ENCODE assay signal across 22 cellular contexts in the genomic region with DNA sequence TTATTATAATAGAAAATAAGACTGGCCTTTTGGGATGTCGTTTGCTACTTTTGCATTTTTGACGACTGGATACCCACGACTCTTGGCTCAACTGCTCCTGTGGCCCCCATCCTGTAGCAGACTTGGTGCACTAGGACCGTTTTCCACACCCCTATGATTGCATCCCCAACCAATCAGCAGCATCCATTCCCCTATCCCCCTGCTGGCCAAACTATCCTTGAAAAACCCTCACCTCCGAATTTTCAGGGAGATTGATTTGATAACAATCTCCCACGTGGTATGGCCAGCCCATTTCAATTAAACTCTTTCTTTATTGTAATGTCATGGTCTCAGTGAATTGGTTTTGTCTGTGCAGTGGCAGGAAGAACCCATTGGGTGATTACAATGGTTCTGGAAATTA. TPM values are rescaled to one million over a fixed set of nuclear protein-coding genes. Genes with fewer than 3 reads are reported as not detected.
DNase-seq lines count a peak whose midpoint lies in the region; ATAC-seq, FAIRE-seq and TF ChIP-seq lines count a peak whose summit lies in the region.
"Had no signal": no experiment of that assay in that cellular context is flagged by ENCODE, and none has a peak within 500 bp of the region (broad histone marks: within the 10 kb centered on the region; RNA-seq: fewer than 3 reads in every experiment).

No MANE protein-coding gene starts in this region.

- no peak overlapping the region for H2BK12ac ChIP-seq in H1 (ENCODE audit: low read depth, low read length)

- H4K5ac ChIP-seq in H1 (ENCODE audit: insufficient read length, low read depth, low read length): no peak overlapping the region

- POLR2A ChIA-PET in H1 (lab: Charles Lee; ENCODE audit: partially characterized antibody): no interaction called here

- H3K9me3 Mint-ChIP-seq in neural crest cell: no peaks in the 10 kb centered on the region
- H3K9me3 Mint-ChIP-seq: nephron had no signal

- no peak overlapping the region for H4K8ac ChIP-seq in H1 (ENCODE audit: extremely low read depth, insufficient read depth, low read length)

- no peak overlapping the region for H3K27ac ChIP-seq in H1 (ENCODE audit: low read depth, low read length)
- H3K27ac ChIP-seq in effector memory CD4-positive, alpha-beta T cell (ENCODE audit: insufficient read depth, low read length, poor library complexity, severe bottlenecking): no peak overlapping the region
- H3K27ac ChIP-seq: BLaER1, HL-60, SJSA1 had no signal

- no peak overlapping the region for H3K23ac ChIP-seq in H1 (ENCODE audit: insufficient read length)

- no peak for TF ChIP-seq EP300 in H1 (IDR thresholded peaks at IDR 0.05; ENCODE audit: borderline replicate concordance in 1 of 2, low read depth in 2 of 2, low read length in 2 of 2)

- peak; percentile 8 to 24; a peak in 1 of 4 replicates for TF ChIP-seq RAD21 in H1 (IDR thresholded peaks at IDR 0.05 in 1 of 2, conservative IDR thresholded peaks at IDR 0.05 in 1 of 2; ENCODE audit: low read depth in 2 of 2, low read length in 2 of 2)

- no peak for TF ChIP-seq POLR2A in H1 (IDR thresholded peaks at IDR 0.05; ENCODE audit: control extremely low read depth in 1 of 2, low read depth in 2 of 2, low read length in 2 of 2)

- H2BK20ac ChIP-seq in H1 (ENCODE audit: low read length): no peak overlapping the region

- H3K4me3 Mint-ChIP-seq in neural crest cell: no peak overlapping the region
- H3K4me3 Mint-ChIP-seq: nephron had no signal

- peaks cover 1 to 9% (median 4%) of the 10 kb centered on the region in 4 experiments; a peak in 3 of 7 replicates for H3K4me1 ChIP-seq in H1 (replicated peaks in 1 of 4; ENCODE audit: control insufficient read depth in 3 of 4, insufficient read depth in 4 of 4, low read length in 3 of 4)
- H3K4me1 ChIP-seq in effector memory CD4-positive, alpha-beta T cell (ENCODE audit: control insufficient read depth, insufficient read depth, low read length, poor library complexity, severe bottlenecking): no peaks in the 10 kb centered on the region
- H3K4me1 ChIP-seq: BLaER1, SJSA1 had no signal

- no peak overlapping the region for H3K4me2 ChIP-seq in H1 (ENCODE audit: insufficient read depth in 1 of 2, low read depth in 2 of 2, low read length in 2 of 2)
- H3K4me2 ChIP-seq: BLaER1 had no signal

- FAIRE-seq in H1 (lab: Jason Lieb, UNC): no peak
- FAIRE-seq: endometrium, urothelium cell line had no signal

- H3K36me3 ChIP-seq in H1 (ENCODE audit: control insufficient read depth in 2 of 4, insufficient read depth in 4 of 4, low read length in 3 of 4): no peaks in the 10 kb centered on the region
- H3K36me3 ChIP-seq in effector memory CD4-positive, alpha-beta T cell (ENCODE audit: control insufficient read depth, insufficient read depth, low read length): no peaks in the 10 kb centered on the region
- H3K36me3 ChIP-seq: BLaER1, SJSA1 had no signal

- ATAC-seq in HG03095 (IDR thresholded peaks at IDR 0.05; ENCODE audit: unreplicated experiment): no peak
- ATAC-seq: sciatic nerve had no signal

- H3K23me2 ChIP-seq in H1 (ENCODE audit: low read depth, low read length): no peaks in the 10 kb centered on the region

- no peak overlapping the region for H2BK15ac ChIP-seq in H1 (ENCODE audit: low read length)

- WGBS in H1 (ENCODE audit: extremely low coverage in 1 of 2, insufficient coverage in 1 of 2, insufficient read length in 1 of 2, insufficient replicate concordance in 2 of 2, low coverage in 1 of 2, low lambda C conversion rate in 2 of 2, missing lambda C conversion rate in 1 of 2), 2 experiments: 66% methylated on average over 6 of the region's 6 CpGs; no CpG with 5 or more reads in 1 of the 2 experiments

- H2AFZ ChIP-seq in H1 (ENCODE audit: low read length): no peak overlapping the region

- no peaks in the 10 kb centered on the region for H3K27me3 Mint-ChIP-seq in neural crest cell (ENCODE audit: low read depth)

- H3K27me3 ChIP-seq in H1 (replicated peaks in 1 of 4; ENCODE audit: control insufficient read depth in 3 of 4, extremely low read depth in 1 of 4, insufficient read depth in 3 of 4, low read length in 3 of 4): no peaks in the 10 kb centered on the region
- no peaks in the 10 kb centered on the region for H3K27me3 ChIP-seq in effector memory CD4-positive, alpha-beta T cell (replicated peaks; ENCODE audit: control insufficient read depth, insufficient read depth, low read length, poor library complexity, severe bottlenecking)
- H3K27me3 ChIP-seq: BLaER1, SJSA1 had no signal

- no peak overlapping the region for H3K4ac ChIP-seq in H1 (replicated peaks; ENCODE audit: insufficient read length, low read depth, low read length)

- H2AK5ac ChIP-seq in H1 (ENCODE audit: low read depth, low read length): no peak overlapping the region

- no peaks in the 10 kb centered on the region for H3K79me2 ChIP-seq in H1 (ENCODE audit: control insufficient read depth in 1 of 2, insufficient read depth in 2 of 2, low read length in 2 of 2)

- TF ChIP-seq CTCF in GM12872 (IDR thresholded peaks at IDR 0.05; ENCODE audit: insufficient read depth, low read depth, low read length): 0 out of 3 replicates have a peak, but pooled peaks have one; percentile 19
- TF ChIP-seq CTCF in H1 (IDR thresholded peaks at IDR 0.05; ENCODE audit: control extremely low read depth in 1 of 3, insufficient read depth in 1 of 3, low read depth in 1 of 3, low read length in 3 of 3): peak; percentile 25 to 54 (median 33); a peak in 3 of 4 replicates
- TF ChIP-seq CTCF in neural crest cell (conservative IDR thresholded peaks at IDR 0.05): peak; percentile 28
- no peak for TF ChIP-seq CTCF in GM20000 (IDR thresholded peaks at IDR 0.05; ENCODE audit: extremely low read depth, missing control alignments)

- DNase-seq in NAMALWA (ENCODE audit: low spot score) (peak; percentile 37), H1 (ENCODE audit: low read depth in 1 of 2, low spot score in 2 of 2) (no peak), neural crest cell (ENCODE audit: low read depth, low spot score) (no peak), GM20000 (ENCODE audit: low spot score) (no peak), NCI-H1436 (lab: John Stamatoyannopoulos, UW) (no peak)
- no peak for DNase-seq in effector memory CD4-positive, alpha-beta T cell
- DNase-seq: activated naive CD4-positive, alpha-beta T cell treated with Interleukin-2 at 50 U/mL for 16 hours; GOT3; NCI-H2029 treated with DMSO at 0.1 percent for 48 hours; NK-92 treated with Interleukin-12 subunit alpha and Interleukin-12 subunit beta, amount 100 ng/mL, for 24 hours; stimulated activated CD4-positive, alpha-beta T cell treated with anti-CD3 and anti-CD28 coated beads, Interleukin-4, amount 100 ng/mL, for 4 hours; stimulated activated naive CD4-positive, alpha-beta T cell had no signal

- H3K79me1 ChIP-seq in H1 (ENCODE audit: low read depth, low read length): no peaks in the 10 kb centered on the region

- H3K36me3 Mint-ChIP-seq in neural crest cell (ENCODE audit: low read depth): no peaks in the 10 kb centered on the region

- H3K56ac ChIP-seq in H1 (replicated peaks; ENCODE audit: insufficient read length, low read depth, low read length): no peak overlapping the region

- no peaks in the 10 kb centered on the region for H4K20me1 ChIP-seq in H1 (replicated peaks in 1 of 2; ENCODE audit: control insufficient read depth in 1 of 2, insufficient read depth in 2 of 2, low read length in 2 of 2)
- H4K20me1 ChIP-seq: BLaER1 had no signal

- no peak overlapping the region for H2BK5ac ChIP-seq in H1 (ENCODE audit: low read depth, low read length)

- no peak overlapping the region for H3K14ac ChIP-seq in H1 (ENCODE audit: insufficient read length)

- H3K4me3 ChIP-seq in H1 (ENCODE audit: extremely low read depth in 1 of 4, insufficient read depth in 2 of 4, low read depth in 3 of 4, low read length in 4 of 4): no peak overlapping the region
- H3K4me3 ChIP-seq in effector memory CD4-positive, alpha-beta T cell (ENCODE audit: insufficient read depth, low read depth, low read length, poor library complexity, severe bottlenecking): no peak overlapping the region
- H3K4me3 ChIP-seq: BLaER1, SJSA1 had no signal

- CTCF ChIA-PET in H1 (lab: Charles Lee; ENCODE audit: partially characterized antibody): interaction anchor here (0.6 to 4.1 kb wide), 11 partner anchors 10 to 423 kb away, joined by 3 to 22 read pairs (median 3); no protein-coding TSS in a partner anchor

- no peak overlapping the region for H2BK120ac ChIP-seq in H1 (replicated peaks; ENCODE audit: low read depth, low read length)

- no peaks in the 10 kb centered on the region for H3K9me3 ChIP-seq in H1 (ENCODE audit: insufficient read depth in 2 of 2, low read depth in 1 of 2, low read length in 1 of 2)
- H3K9me3 ChIP-seq in effector memory CD4-positive, alpha-beta T cell (ENCODE audit: control insufficient read depth, low read length): no peaks in the 10 kb centered on the region
- H3K9me3 ChIP-seq: BLaER1, SJSA1 had no signal

- peaks cover 5% of the 10 kb centered on the region for H3K4me1 Mint-ChIP-seq in neural crest cell
- H3K4me1 Mint-ChIP-seq: nephron had no signal

- no peak overlapping the region for H3K9ac ChIP-seq in H1 (replicated peaks in 1 of 4; ENCODE audit: extremely low read depth in 1 of 4, low read depth in 3 of 4, low read length in 3 of 4)
- H3K9ac ChIP-seq: BLaER1 had no signal

- no peak overlapping the region for H4K91ac ChIP-seq in H1 (replicated peaks; ENCODE audit: insufficient read length, low read length)

- H3K27ac Mint-ChIP-seq in neural crest cell (ENCODE audit: unreplicated experiment): no peak overlapping the region
- H3K27ac Mint-ChIP-seq: nephron had no signal

- H3K18ac ChIP-seq in H1 (ENCODE audit: extremely low read depth, low read length): no peak overlapping the region

RNA-seq across cellular contexts. Expression of gene TTR, which starts 37.9 kb away (rescaled TPM):
- total RNA-seq in H1 (2021; fragmentation: NEBNext Ultra II Directional; extraction: Animal tissue kit (Norgen Biotek cat#: 25700)): not detected in 2 replicates
- polyA plus RNA-seq in H1 (2011; rRNA removed): not detected in 2 replicates
- polyA plus RNA-seq in H1 (2011; cell fraction: cytosol; rRNA removed): not detected
- not detected for polyA plus RNA-seq in H1 (2011; cell fraction: nucleus; rRNA removed)
- polyA plus RNA-seq in H1 (2012, experiment 1 of 2): 0.42 TPM in 1 of 4 replicates, not detected in the others
- polyA plus RNA-seq in H1 (2012, experiment 2 of 2): 0.47 TPM
- polyA plus RNA-seq in H1 (2013, experiment 1 of 2): not detected
- not detected for polyA plus RNA-seq in H1 (2013, experiment 2 of 2)
- polyA minus RNA-seq in H1 (2011; rRNA and poly(A)+ RNA removed): not detected in 2 replicates
- not detected for polyA minus RNA-seq in H1 (2011; cell fraction: cytosol; rRNA and poly(A)+ RNA removed)
- polyA minus RNA-seq in H1 (2011; cell fraction: nucleus; rRNA and poly(A)+ RNA removed): not detected
- total RNA-seq in neural crest cell: not detected in 2 replicates
- total RNA-seq: lower leg skin, sciatic nerve, SJSA1 had no signal

RNA-seq across cellular contexts. Expression of gene DSG2, which starts 55.8 kb away (rescaled TPM):
- 138 and 144 TPM in 2 replicates for total RNA-seq in H1 (2021; fragmentation: NEBNext Ultra II Directional; extraction: Animal tissue kit (Norgen Biotek cat#: 25700))
- 37.4 and 60.1 TPM in 2 replicates for polyA plus RNA-seq in H1 (2011; rRNA removed)
- polyA plus RNA-seq in H1 (2011; cell fraction: cytosol; rRNA removed): 69.1 TPM
- 34.8 TPM for polyA plus RNA-seq in H1 (2011; cell fraction: nucleus; rRNA removed)
- 56.1 to 88.2 TPM (median 73.0 TPM) in 4 replicates for polyA plus RNA-seq in H1 (2012, experiment 1 of 2)
- 3.9 TPM for polyA plus RNA-seq in H1 (2012, experiment 2 of 2)
- 178 TPM for polyA plus RNA-seq in H1 (2013, experiment 1 of 2)
- 179 TPM for polyA plus RNA-seq in H1 (2013, experiment 2 of 2)
- 86.2 and 137 TPM in 2 replicates for polyA minus RNA-seq in H1 (2011; rRNA and poly(A)+ RNA removed)
- polyA minus RNA-seq in H1 (2011; cell fraction: cytosol; rRNA and poly(A)+ RNA removed): 57.0 TPM
- 48.2 TPM for polyA minus RNA-seq in H1 (2011; cell fraction: nucleus; rRNA and poly(A)+ RNA removed)
- total RNA-seq in neural crest cell: 18.4 and 19.4 TPM in 2 replicates
